In genomic region chr17:36816889-36817288, GRCh38 we compare ENCODE assay signal across 22 cellular contexts.
"Had no signal": no experiment of that assay in that cellular context is flagged by ENCODE, and none has a peak within 500 bp of the region (broad histone marks: within the 10 kb centered on the region; RNA-seq: fewer than 3 reads in every experiment).

No MANE protein-coding gene starts in this region.

- H3K9me3 Mint-ChIP-seq: activated naive CD8-positive, alpha-beta T cell treated with anti-CD3 and anti-CD28 coated beads for 36 hours; activated T-cell treated with anti-CD3 and anti-CD28 coated beads, Interleukin-2, amount 50 U/mL, for 24 hours; central memory CD8-positive, alpha-beta T cell; effector memory CD8-positive, alpha-beta T cell; natural killer cell treated with Interleukin-12 subunit alpha and Interleukin-12 subunit beta and Interleukin-15 and Interleukin-18, amount 100 ng/mL, for 72 hours; T-cell had no signal

- H3K9me3 ChIP-seq: breast epithelium, esophagus muscularis mucosa, left ventricle myocardium inferior, testis, upper lobe of left lung had no signal

- H3K27me3 ChIP-seq: testis had no signal

- H3K4me3 ChIP-seq: breast epithelium, dorsolateral prefrontal cortex, esophagus muscularis mucosa, left ventricle myocardium inferior, testis, upper lobe of left lung had no signal

- H3K27ac Mint-ChIP-seq: activated naive CD8-positive, alpha-beta T cell treated with anti-CD3 and anti-CD28 coated beads for 36 hours; activated T-cell treated with anti-CD3 and anti-CD28 coated beads, Interleukin-2, amount 50 U/mL, for 24 hours; effector memory CD8-positive, alpha-beta T cell; natural killer cell treated with Interleukin-12 subunit alpha and Interleukin-12 subunit beta and Interleukin-15 and Interleukin-18, amount 100 ng/mL, for 72 hours; T-cell had no signal

- H3K36me3 ChIP-seq: breast epithelium, esophagus muscularis mucosa, left ventricle myocardium inferior, upper lobe of left lung had no signal

- H3K4me3 Mint-ChIP-seq: activated naive CD8-positive, alpha-beta T cell treated with anti-CD3 and anti-CD28 coated beads for 36 hours; activated T-cell treated with anti-CD3 and anti-CD28 coated beads, Interleukin-2, amount 50 U/mL, for 24 hours; central memory CD8-positive, alpha-beta T cell; effector memory CD8-positive, alpha-beta T cell; natural killer cell treated with Interleukin-12 subunit alpha and Interleukin-12 subunit beta and Interleukin-15 and Interleukin-18, amount 100 ng/mL, for 72 hours; T-cell had no signal

- H3K4me1 Mint-ChIP-seq: activated naive CD8-positive, alpha-beta T cell treated with anti-CD3 and anti-CD28 coated beads for 36 hours; central memory CD8-positive, alpha-beta T cell; T-cell had no signal

- H3K4me1 ChIP-seq: breast epithelium, esophagus muscularis mucosa, left ventricle myocardium inferior, testis, upper lobe of left lung had no signal

- H3K36me3 Mint-ChIP-seq: activated naive CD8-positive, alpha-beta T cell treated with anti-CD3 and anti-CD28 coated beads for 36 hours; natural killer cell treated with Interleukin-12 subunit alpha and Interleukin-12 subunit beta and Interleukin-15 and Interleukin-18, amount 100 ng/mL, for 72 hours; T-cell had no signal

- DNase-seq: activated CD4-positive, alpha-beta T cell treated with anti-CD3 and anti-CD28 coated beads for 1 hour; activated naive CD4-positive, alpha-beta T cell treated with Interleukin-2 at 50 U/mL for 16 hours; activated naive CD8-positive, alpha-beta T cell treated with anti-CD3 and anti-CD28 coated beads for 36 hours; activated T-cell treated with anti-CD3 and anti-CD28 coated beads, Interleukin-2, amount 50 U/mL, for 24 hours; effector memory CD8-positive, alpha-beta T cell; glutamatergic neuron; hippocampal formation; left ventricle myocardium inferior; mammary epithelial cell; occipital lobe; retina; stimulated activated CD4-positive, alpha-beta T cell treated with anti-CD3 and anti-CD28 coated beads, Interleukin-4, amount 100 ng/mL, for 1 hour; stimulated activated naive CD4-positive, alpha-beta T cell; T-cell; T-helper 9 cell; testis had no signal
